8 cellular contexts compared by ENCODE assay signal in genomic region chr9:88075966-88076285, GRCh38.
DNase-seq lines count a peak whose midpoint lies in the region; ATAC-seq and TF ChIP-seq lines count a peak whose summit lies in the region.

No MANE protein-coding gene starts in this region.

- H3K27ac ChIP-seq in VCaP (peak overlapping the region; percentile 92), gastroesophageal sphincter (peak overlapping the region in 3 of 4 donors; percentile 79 to 84 (median 80)), sigmoid colon (peak overlapping the region; percentile 66 to 84 (median 82))

- TF ChIP-seq EP300 in gastroesophageal sphincter (IDR thresholded peaks at IDR 0.05) (no peak), sigmoid colon (IDR thresholded peaks at IDR 0.05) (no peak)

- DNase-seq in H7 (no peak), sigmoid colon (no peak), HuH-7.5 (ENCODE audit: low spot score) (no peak)

- H3K9me3 ChIP-seq in gastroesophageal sphincter (no peaks in the 10 kb centered on the region), sigmoid colon (no peaks in the 10 kb centered on the region)

- H3K4me1 ChIP-seq in gastroesophageal sphincter: peaks cover 0 to 22% (median 5%) of the 10 kb centered on the region in 3 donors
- peaks cover 0 to 18% (median 12%) of the 10 kb centered on the region in 4 donors for H3K4me1 ChIP-seq in sigmoid colon

- TF ChIP-seq POLR2A in gastroesophageal sphincter (IDR thresholded peaks at IDR 0.05): no peak
- TF ChIP-seq POLR2A in sigmoid colon (IDR thresholded peaks at IDR 0.05): no peak

- peaks cover 25% of the 10 kb centered on the region for H3K27me3 ChIP-seq in H7 (ENCODE audit: control insufficient read depth, insufficient read depth, low read length)
- no peaks in the 10 kb centered on the region for H3K27me3 ChIP-seq in gastroesophageal sphincter
- H3K27me3 ChIP-seq in sigmoid colon: no peaks in the 10 kb centered on the region

- intact Hi-C loops in sigmoid colon (cut with DNase I): loop anchor here (10.0 kb wide), 1 partner anchor 309 kb away; the partner anchor contains the start of gene SPIN1

- H3K4me3 ChIP-seq in H7 (ENCODE audit: insufficient read depth, low read depth, low read length) (peak overlapping the region; percentile 60), gastroesophageal sphincter (peak overlapping the region; percentile 39 to 58), sigmoid colon (peak overlapping the region; percentile 40 to 60 (median 56))

- ATAC-seq in gastroesophageal sphincter (no peak), esophagus mucosa (no peak), GM19452 (IDR thresholded peaks at IDR 0.05; ENCODE audit: unreplicated experiment) (no peak), GM21381 (IDR thresholded peaks at IDR 0.05; ENCODE audit: unreplicated experiment) (no peak)

- WGBS in gastroesophageal sphincter (ENCODE audit: low coverage in 1 of 2), 2 donors: 5% methylated on average over 4 of the region's 12 CpGs; no CpG with 5 or more reads in 1 of the 2 donors
- WGBS in sigmoid colon, 2 donors: 2 to 4% methylated on average over 12 of the region's 12 CpGs

- TF ChIP-seq CTCF in VCaP (conservative IDR thresholded peaks at IDR 0.05) (no peak), gastroesophageal sphincter (IDR thresholded peaks at IDR 0.05) (peak in 1 of 4 experiments; percentile 12), sigmoid colon (IDR thresholded peaks at IDR 0.05) (no peak)

- H3K36me3 ChIP-seq in H7 (replicated peaks; ENCODE audit: control insufficient read depth, insufficient read depth, low read length) (no peaks in the 10 kb centered on the region), gastroesophageal sphincter (no peaks in the 10 kb centered on the region), sigmoid colon (no peaks in the 10 kb centered on the region)
